ENCODE assay signal across 1 cellular context in the genomic region with DNA sequence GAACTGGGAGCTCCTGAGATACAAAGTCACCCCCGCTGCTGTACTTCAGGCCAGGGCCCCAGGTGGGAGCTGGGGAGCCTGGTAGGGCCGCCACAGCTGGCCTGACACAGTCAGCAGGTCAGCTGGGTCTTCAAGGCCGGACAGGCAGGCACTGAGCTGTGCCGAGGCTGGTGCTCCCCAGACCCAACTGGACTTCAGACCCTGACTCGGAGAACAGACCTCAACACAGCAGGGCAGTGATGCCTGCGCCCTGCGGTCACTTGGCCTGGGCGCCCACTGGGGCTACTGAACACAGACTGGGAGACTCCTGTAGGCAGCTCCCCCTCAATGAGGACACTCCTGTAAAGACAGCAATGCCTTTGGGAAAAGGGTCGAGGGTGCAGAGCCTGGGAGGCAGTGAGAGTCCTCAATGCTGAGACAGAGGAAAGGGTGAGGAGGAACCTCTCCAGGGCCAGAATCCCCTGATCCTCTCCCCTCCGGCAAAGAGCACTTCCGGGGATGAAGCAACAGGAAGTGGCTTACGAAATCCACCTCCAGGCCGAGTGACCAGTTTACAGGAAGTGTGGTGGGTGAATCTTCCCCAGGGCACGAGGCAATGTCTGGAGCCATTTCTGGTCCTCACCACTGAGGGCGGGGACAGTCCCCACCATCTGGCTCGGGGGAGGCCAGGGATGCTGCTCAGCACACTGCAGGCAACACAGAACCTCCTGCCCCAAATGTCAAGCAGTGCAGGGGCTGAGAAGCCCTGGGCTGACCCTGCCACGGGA.
TF ChIP-seq lines count a peak whose summit lies in the region.

No MANE protein-coding gene starts in this region.

TF ChIP-seq in HepG2, 621 proteins besides CTCF, POLR2A, EP300 and RAD21 (continued from another document and continues in another):
- TF ChIP-seq, protein P1, sequence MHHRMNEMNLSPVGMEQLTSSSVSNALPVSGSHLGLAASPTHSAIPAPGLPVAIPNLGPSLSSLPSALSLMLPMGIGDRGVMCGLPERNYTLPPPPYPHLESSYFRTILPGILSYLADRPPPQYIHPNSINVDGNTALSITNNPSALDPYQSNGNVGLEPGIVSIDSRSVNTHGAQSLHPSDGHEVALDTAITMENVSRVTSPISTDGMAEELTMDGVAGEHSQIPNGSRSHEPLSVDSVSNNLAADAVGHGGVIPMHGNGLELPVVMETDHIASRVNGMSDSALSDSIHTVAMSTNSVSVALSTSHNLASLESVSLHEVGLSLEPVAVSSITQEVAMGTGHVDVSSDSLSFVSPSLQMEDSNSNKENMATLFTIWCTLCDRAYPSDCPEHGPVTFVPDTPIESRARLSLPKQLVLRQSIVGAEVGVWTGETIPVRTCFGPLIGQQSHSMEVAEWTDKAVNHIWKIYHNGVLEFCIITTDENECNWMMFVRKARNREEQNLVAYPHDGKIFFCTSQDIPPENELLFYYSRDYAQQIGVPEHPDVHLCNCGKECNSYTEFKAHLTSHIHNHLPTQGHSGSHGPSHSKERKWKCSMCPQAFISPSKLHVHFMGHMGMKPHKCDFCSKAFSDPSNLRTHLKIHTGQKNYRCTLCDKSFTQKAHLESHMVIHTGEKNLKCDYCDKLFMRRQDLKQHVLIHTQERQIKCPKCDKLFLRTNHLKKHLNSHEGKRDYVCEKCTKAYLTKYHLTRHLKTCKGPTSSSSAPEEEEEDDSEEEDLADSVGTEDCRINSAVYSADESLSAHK (CRISPR knock-in tag; IDR thresholded peaks at IDR 0.05; ENCODE audit: borderline replicate concordance): no peak
- TF ChIP-seq NFKBIZ (CRISPR knock-in tag; IDR thresholded peaks at IDR 0.05) (peak; percentile 95), MED13 (CRISPR knock-in tag; IDR thresholded peaks at IDR 0.05) (no peak), GATA4 (IDR thresholded peaks at IDR 0.05; ENCODE audit: borderline replicate concordance, low read depth) (no peak), ZNF781 (CRISPR knock-in tag; IDR thresholded peaks at IDR 0.05; ENCODE audit: borderline replicate concordance, not compliant biosample characterization) (no peak), ZBTB20 (CRISPR knock-in tag; IDR thresholded peaks at IDR 0.05; ENCODE audit: borderline replicate concordance, low read depth) (no peak), FOXK1 (CRISPR knock-in tag; IDR thresholded peaks at IDR 0.05; ENCODE audit: borderline replicate concordance, low read depth) (peak; percentile 94; the same call in 1 of the 2 replicates), KDM2A (CRISPR knock-in tag; IDR thresholded peaks at IDR 0.05; ENCODE audit: borderline replicate concordance, low read depth) (peak; percentile 77), ZNF616 (CRISPR knock-in tag; IDR thresholded peaks at IDR 0.05; ENCODE audit: low read depth) (peak; percentile 56; the same call in 1 of the 2 replicates), ZNF205 (CRISPR knock-in tag; IDR thresholded peaks at IDR 0.05) (peak; percentile 83), REPIN1 (CRISPR knock-in tag; IDR thresholded peaks at IDR 0.05; ENCODE audit: borderline replicate concordance, low read depth) (peak; percentile 62; the same call in 1 of the 2 replicates), ZNF549 (CRISPR knock-in tag; IDR thresholded peaks at IDR 0.05) (no peak), ISL2 (CRISPR knock-in tag; IDR thresholded peaks at IDR 0.05) (no peak), SMARCC2 (IDR thresholded peaks at IDR 0.05) (no peak), ZNF432 (CRISPR knock-in tag; IDR thresholded peaks at IDR 0.05; ENCODE audit: borderline replicate concordance) (no peak), MIER2 (CRISPR knock-in tag; IDR thresholded peaks at IDR 0.05) (peak; percentile 51; the same call in 1 of the 2 replicates), ZNF207 (IDR thresholded peaks at IDR 0.05; ENCODE audit: borderline replicate concordance) (no peak), ZNF850 (CRISPR knock-in tag; conservative IDR thresholded peaks at IDR 0.05) (0 out of 2 replicates have a peak, but pooled peaks have one; percentile 41), ZNF577 (CRISPR knock-in tag; IDR thresholded peaks at IDR 0.05; ENCODE audit: borderline replicate concordance, low read depth) (no peak), GABPB1 (CRISPR knock-in tag; IDR thresholded peaks at IDR 0.05) (peak; percentile 95), ETV6 (CRISPR knock-in tag; conservative IDR thresholded peaks at IDR 0.05) (peak; percentile 97), SRSF4 (IDR thresholded peaks at IDR 0.05; ENCODE audit: low read depth, low read length, poor library complexity, severe bottlenecking) (no peak), ETV5 (CRISPR knock-in tag; IDR thresholded peaks at IDR 0.05; ENCODE audit: borderline replicate concordance) (peak; percentile 100), HDAC1 (CRISPR knock-in tag; IDR thresholded peaks at IDR 0.05) (peak; percentile 90), KAT7 (CRISPR knock-in tag; IDR thresholded peaks at IDR 0.05; ENCODE audit: borderline replicate concordance) (peak; percentile 60; the same call in 1 of the 2 replicates), FOXA3 (CRISPR knock-in tag; IDR thresholded peaks at IDR 0.05) (peak; percentile 85), PLRG1 (conservative IDR thresholded peaks at IDR 0.05) (no peak), PHB2 (IDR thresholded peaks at IDR 0.05; ENCODE audit: partially characterized antibody) (no peak), ZFP62 (CRISPR knock-in tag; IDR thresholded peaks at IDR 0.05) (no peak), RAD51 (IDR thresholded peaks at IDR 0.05; ENCODE audit: borderline replicate concordance) (no peak), SMAD9 (CRISPR knock-in tag; IDR thresholded peaks at IDR 0.05) (no peak), U2AF1 (optimal IDR thresholded peaks at IDR 0.05; ENCODE audit: low read depth, low read length) (no peak)
- TF ChIP-seq, protein P2, sequence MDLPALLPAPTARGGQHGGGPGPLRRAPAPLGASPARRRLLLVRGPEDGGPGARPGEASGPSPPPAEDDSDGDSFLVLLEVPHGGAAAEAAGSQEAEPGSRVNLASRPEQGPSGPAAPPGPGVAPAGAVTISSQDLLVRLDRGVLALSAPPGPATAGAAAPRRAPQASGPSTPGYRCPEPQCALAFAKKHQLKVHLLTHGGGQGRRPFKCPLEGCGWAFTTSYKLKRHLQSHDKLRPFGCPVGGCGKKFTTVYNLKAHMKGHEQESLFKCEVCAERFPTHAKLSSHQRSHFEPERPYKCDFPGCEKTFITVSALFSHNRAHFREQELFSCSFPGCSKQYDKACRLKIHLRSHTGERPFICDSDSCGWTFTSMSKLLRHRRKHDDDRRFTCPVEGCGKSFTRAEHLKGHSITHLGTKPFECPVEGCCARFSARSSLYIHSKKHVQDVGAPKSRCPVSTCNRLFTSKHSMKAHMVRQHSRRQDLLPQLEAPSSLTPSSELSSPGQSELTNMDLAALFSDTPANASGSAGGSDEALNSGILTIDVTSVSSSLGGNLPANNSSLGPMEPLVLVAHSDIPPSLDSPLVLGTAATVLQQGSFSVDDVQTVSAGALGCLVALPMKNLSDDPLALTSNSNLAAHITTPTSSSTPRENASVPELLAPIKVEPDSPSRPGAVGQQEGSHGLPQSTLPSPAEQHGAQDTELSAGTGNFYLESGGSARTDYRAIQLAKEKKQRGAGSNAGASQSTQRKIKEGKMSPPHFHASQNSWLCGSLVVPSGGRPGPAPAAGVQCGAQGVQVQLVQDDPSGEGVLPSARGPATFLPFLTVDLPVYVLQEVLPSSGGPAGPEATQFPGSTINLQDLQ (CRISPR knock-in tag; IDR thresholded peaks at IDR 0.05): no peak
- TF ChIP-seq, protein P3, sequence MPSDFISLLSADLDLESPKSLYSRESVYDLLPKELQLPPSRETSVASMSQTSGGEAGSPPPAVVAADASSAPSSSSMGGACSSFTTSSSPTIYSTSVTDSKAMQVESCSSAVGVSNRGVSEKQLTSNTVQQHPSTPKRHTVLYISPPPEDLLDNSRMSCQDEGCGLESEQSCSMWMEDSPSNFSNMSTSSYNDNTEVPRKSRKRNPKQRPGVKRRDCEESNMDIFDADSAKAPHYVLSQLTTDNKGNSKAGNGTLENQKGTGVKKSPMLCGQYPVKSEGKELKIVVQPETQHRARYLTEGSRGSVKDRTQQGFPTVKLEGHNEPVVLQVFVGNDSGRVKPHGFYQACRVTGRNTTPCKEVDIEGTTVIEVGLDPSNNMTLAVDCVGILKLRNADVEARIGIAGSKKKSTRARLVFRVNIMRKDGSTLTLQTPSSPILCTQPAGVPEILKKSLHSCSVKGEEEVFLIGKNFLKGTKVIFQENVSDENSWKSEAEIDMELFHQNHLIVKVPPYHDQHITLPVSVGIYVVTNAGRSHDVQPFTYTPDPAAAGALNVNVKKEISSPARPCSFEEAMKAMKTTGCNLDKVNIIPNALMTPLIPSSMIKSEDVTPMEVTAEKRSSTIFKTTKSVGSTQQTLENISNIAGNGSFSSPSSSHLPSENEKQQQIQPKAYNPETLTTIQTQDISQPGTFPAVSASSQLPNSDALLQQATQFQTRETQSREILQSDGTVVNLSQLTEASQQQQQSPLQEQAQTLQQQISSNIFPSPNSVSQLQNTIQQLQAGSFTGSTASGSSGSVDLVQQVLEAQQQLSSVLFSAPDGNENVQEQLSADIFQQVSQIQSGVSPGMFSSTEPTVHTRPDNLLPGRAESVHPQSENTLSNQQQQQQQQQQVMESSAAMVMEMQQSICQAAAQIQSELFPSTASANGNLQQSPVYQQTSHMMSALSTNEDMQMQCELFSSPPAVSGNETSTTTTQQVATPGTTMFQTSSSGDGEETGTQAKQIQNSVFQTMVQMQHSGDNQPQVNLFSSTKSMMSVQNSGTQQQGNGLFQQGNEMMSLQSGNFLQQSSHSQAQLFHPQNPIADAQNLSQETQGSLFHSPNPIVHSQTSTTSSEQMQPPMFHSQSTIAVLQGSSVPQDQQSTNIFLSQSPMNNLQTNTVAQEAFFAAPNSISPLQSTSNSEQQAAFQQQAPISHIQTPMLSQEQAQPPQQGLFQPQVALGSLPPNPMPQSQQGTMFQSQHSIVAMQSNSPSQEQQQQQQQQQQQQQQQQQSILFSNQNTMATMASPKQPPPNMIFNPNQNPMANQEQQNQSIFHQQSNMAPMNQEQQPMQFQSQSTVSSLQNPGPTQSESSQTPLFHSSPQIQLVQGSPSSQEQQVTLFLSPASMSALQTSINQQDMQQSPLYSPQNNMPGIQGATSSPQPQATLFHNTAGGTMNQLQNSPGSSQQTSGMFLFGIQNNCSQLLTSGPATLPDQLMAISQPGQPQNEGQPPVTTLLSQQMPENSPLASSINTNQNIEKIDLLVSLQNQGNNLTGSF (CRISPR knock-in tag; IDR thresholded peaks at IDR 0.05): no peak
- TF ChIP-seq, protein P4, sequence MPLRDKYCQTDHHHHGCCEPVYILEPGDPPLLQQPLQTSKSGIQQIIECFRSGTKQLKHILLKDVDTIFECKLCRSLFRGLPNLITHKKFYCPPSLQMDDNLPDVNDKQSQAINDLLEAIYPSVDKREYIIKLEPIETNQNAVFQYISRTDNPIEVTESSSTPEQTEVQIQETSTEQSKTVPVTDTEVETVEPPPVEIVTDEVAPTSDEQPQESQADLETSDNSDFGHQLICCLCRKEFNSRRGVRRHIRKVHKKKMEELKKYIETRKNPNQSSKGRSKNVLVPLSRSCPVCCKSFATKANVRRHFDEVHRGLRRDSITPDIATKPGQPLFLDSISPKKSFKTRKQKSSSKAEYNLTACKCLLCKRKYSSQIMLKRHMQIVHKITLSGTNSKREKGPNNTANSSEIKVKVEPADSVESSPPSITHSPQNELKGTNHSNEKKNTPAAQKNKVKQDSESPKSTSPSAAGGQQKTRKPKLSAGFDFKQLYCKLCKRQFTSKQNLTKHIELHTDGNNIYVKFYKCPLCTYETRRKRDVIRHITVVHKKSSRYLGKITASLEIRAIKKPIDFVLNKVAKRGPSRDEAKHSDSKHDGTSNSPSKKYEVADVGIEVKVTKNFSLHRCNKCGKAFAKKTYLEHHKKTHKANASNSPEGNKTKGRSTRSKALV (CRISPR knock-in tag; IDR thresholded peaks at IDR 0.05): no peak
- TF ChIP-seq, protein P5, sequence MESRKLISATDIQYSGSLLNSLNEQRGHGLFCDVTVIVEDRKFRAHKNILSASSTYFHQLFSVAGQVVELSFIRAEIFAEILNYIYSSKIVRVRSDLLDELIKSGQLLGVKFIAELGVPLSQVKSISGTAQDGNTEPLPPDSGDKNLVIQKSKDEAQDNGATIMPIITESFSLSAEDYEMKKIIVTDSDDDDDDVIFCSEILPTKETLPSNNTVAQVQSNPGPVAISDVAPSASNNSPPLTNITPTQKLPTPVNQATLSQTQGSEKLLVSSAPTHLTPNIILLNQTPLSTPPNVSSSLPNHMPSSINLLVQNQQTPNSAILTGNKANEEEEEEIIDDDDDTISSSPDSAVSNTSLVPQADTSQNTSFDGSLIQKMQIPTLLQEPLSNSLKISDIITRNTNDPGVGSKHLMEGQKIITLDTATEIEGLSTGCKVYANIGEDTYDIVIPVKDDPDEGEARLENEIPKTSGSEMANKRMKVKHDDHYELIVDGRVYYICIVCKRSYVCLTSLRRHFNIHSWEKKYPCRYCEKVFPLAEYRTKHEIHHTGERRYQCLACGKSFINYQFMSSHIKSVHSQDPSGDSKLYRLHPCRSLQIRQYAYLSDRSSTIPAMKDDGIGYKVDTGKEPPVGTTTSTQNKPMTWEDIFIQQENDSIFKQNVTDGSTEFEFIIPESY (CRISPR knock-in tag; IDR thresholded peaks at IDR 0.05): peak; percentile 75
- TF ChIP-seq, protein P6, sequence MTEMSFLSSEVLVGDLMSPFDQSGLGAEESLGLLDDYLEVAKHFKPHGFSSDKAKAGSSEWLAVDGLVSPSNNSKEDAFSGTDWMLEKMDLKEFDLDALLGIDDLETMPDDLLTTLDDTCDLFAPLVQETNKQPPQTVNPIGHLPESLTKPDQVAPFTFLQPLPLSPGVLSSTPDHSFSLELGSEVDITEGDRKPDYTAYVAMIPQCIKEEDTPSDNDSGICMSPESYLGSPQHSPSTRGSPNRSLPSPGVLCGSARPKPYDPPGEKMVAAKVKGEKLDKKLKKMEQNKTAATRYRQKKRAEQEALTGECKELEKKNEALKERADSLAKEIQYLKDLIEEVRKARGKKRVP (CRISPR knock-in tag; IDR thresholded peaks at IDR 0.05): peak in 1 of 2 experiments; percentile 96; a peak in 2 of 4 replicates
- TF ChIP-seq, protein P7, sequence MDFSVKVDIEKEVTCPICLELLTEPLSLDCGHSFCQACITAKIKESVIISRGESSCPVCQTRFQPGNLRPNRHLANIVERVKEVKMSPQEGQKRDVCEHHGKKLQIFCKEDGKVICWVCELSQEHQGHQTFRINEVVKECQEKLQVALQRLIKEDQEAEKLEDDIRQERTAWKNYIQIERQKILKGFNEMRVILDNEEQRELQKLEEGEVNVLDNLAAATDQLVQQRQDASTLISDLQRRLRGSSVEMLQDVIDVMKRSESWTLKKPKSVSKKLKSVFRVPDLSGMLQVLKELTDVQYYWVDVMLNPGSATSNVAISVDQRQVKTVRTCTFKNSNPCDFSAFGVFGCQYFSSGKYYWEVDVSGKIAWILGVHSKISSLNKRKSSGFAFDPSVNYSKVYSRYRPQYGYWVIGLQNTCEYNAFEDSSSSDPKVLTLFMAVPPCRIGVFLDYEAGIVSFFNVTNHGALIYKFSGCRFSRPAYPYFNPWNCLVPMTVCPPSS (IDR thresholded peaks at IDR 0.05): no peak
